17 cellular contexts compared by ENCODE assay signal in the genomic region with DNA sequence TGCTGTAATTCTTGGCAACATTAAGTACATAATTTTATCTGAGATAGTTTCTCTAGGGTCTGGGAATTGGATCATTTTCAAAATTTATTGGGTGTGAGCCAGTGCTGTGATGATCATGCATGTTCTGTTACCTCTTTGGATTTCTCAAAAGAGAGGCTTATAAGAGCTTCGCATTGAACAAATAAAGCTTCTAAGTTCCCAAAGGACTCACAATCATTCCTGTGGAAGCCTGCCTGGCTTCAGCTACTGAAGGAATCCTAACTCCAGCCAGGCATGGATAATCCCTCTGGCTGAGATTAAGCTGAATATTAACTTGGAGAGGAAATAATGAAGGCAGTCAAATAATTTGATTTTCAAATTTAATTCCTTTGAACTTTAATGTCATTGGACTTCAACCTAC.
"Had no signal": no experiment of that assay in that cellular context is flagged by ENCODE, and none has a peak within 500 bp of the region (broad histone marks: within the 10 kb centered on the region; RNA-seq: fewer than 3 reads in every experiment).

No MANE protein-coding gene starts in this region.

- H3K36me3 ChIP-seq: brain microvascular endothelial cell, tibial nerve, vagina had no signal

- H3K9me3 ChIP-seq: tibial nerve, vagina had no signal

- H3K4me1 ChIP-seq: vagina had no signal

- H3K27ac ChIP-seq: brain microvascular endothelial cell, coronary artery, skin epidermis, tibial nerve, vagina, VCaP had no signal

- H3K9me3 Mint-ChIP-seq: activated naive CD4-positive, alpha-beta T cell treated with anti-CD3 and anti-CD28 coated beads for 36 hours; activated T-cell treated with anti-CD3 and anti-CD28 coated beads, Interleukin-2, amount 50 U/mL, for 4 hours; central memory CD8-positive, alpha-beta T cell; nephron progenitor cell had no signal

- H3K4me1 Mint-ChIP-seq: central memory CD8-positive, alpha-beta T cell had no signal

- H3K27ac Mint-ChIP-seq: activated naive CD4-positive, alpha-beta T cell treated with anti-CD3 and anti-CD28 coated beads for 36 hours; nephron progenitor cell had no signal

- ATAC-seq: activated T-cell treated with anti-CD3 and anti-CD28 coated beads, Interleukin-2, amount 50 U/mL, for 4 hours; stimulated activated naive CD8-positive, alpha-beta T cell treated with anti-CD3 and anti-CD28 coated beads, Interleukin-15, Interleukin-2, amounts not matched to agents 100 U/mL and 50 U/mL, for 24 hours had no signal

- DNase-seq: activated CD4-positive, alpha-beta T cell treated with anti-CD3 and anti-CD28 coated beads, Interleukin-2, amount 50 U/mL, for 1 hour; activated CD4-positive, CD25-positive, alpha-beta regulatory T cell treated with anti-CD3 and anti-CD28 coated beads, Interleukin-2, amount 50 U/mL, for 72 hours; activated CD8-positive, alpha-beta memory T cell treated with anti-CD3 and anti-CD28 coated beads, Interleukin-2, amount 50 U/mL, for 4 hours; activated naive CD4-positive, alpha-beta T cell treated with anti-CD3 and anti-CD28 coated beads for 36 hours; activated T-cell treated with anti-CD3 and anti-CD28 coated beads, Interleukin-2, amount 50 U/mL, for 4 hours; brain microvascular endothelial cell; nephron progenitor cell; stimulated activated naive CD8-positive, alpha-beta T cell treated with anti-CD3 and anti-CD28 coated beads, Interleukin-15, Interleukin-2, amounts not matched to agents 100 U/mL and 50 U/mL, for 24 hours; substantia nigra; T-helper 2 cell had no signal

- H3K27me3 ChIP-seq: brain microvascular endothelial cell, tibial nerve, vagina had no signal

- H3K4me3 ChIP-seq: coronary artery, lung, skin epidermis, tibial nerve, vagina had no signal

- H3K4me3 Mint-ChIP-seq: activated naive CD4-positive, alpha-beta T cell treated with anti-CD3 and anti-CD28 coated beads for 36 hours; activated T-cell treated with anti-CD3 and anti-CD28 coated beads, Interleukin-2, amount 50 U/mL, for 4 hours; central memory CD8-positive, alpha-beta T cell; nephron progenitor cell had no signal
